Comparison of ENCODE assay signal across 19 cellular contexts in genomic region chr6:90787411-90787810, GRCh38.
"Had no signal": no experiment of that assay in that cellular context is flagged by ENCODE, and none has a peak within 500 bp of the region (broad histone marks: within the 10 kb centered on the region; RNA-seq: fewer than 3 reads in every experiment).

No MANE protein-coding gene starts in this region.

- H3K27me3 ChIP-seq: esophagus squamous epithelium, gastroesophageal sphincter, left lung, ovary had no signal

- H3K27ac Mint-ChIP-seq: immature natural killer cell, memory B cell, mesothelial cell of epicardium, natural killer cell had no signal

- H3K36me3 Mint-ChIP-seq: immature natural killer cell, memory B cell, mesothelial cell of epicardium, natural killer cell had no signal

- H3K4me3 Mint-ChIP-seq: immature natural killer cell, memory B cell, mesothelial cell of epicardium, natural killer cell, neural crest cell had no signal

- H3K4me1 ChIP-seq: gastroesophageal sphincter, left lung, lower lobe of right lung had no signal

- H3K4me1 Mint-ChIP-seq: immature natural killer cell, memory B cell, natural killer cell, neural crest cell had no signal

- H3K4me3 ChIP-seq: esophagus squamous epithelium, gastroesophageal sphincter, left lung, lower lobe of right lung, ovary had no signal

- DNase-seq: dermis blood vessel endothelial cell; esophagus squamous epithelium; foreskin fibroblast; glutamatergic neuron; immature natural killer cell; left lung; lower lobe of right lung; natural killer cell; nucleus accumbens; ovary; right cardiac atrium; small intestine; stimulated activated CD4-positive, alpha-beta T cell treated with anti-CD3 and anti-CD28 coated beads, Interleukin-12 subunit alpha, Interleukin-12 subunit beta, amount 100 ng/mL, for 4 hours; stimulated activated naive CD4-positive, alpha-beta T cell treated with Interleukin-2 at 50 U/mL for 16 hours; trophoblast cell had no signal

- H3K9me3 Mint-ChIP-seq: memory B cell, mesothelial cell of epicardium, natural killer cell, neural crest cell had no signal

- H3K9me3 ChIP-seq: esophagus squamous epithelium, gastroesophageal sphincter, left lung, lower lobe of right lung, ovary had no signal

- H3K27ac ChIP-seq: esophagus squamous epithelium, gastroesophageal sphincter, left lung, lower lobe of right lung, ovary had no signal

- H3K36me3 ChIP-seq: esophagus squamous epithelium, gastroesophageal sphincter, left lung, lower lobe of right lung, ovary had no signal

- H3K27me3 Mint-ChIP-seq: memory B cell had no signal
